In the genomic region with DNA sequence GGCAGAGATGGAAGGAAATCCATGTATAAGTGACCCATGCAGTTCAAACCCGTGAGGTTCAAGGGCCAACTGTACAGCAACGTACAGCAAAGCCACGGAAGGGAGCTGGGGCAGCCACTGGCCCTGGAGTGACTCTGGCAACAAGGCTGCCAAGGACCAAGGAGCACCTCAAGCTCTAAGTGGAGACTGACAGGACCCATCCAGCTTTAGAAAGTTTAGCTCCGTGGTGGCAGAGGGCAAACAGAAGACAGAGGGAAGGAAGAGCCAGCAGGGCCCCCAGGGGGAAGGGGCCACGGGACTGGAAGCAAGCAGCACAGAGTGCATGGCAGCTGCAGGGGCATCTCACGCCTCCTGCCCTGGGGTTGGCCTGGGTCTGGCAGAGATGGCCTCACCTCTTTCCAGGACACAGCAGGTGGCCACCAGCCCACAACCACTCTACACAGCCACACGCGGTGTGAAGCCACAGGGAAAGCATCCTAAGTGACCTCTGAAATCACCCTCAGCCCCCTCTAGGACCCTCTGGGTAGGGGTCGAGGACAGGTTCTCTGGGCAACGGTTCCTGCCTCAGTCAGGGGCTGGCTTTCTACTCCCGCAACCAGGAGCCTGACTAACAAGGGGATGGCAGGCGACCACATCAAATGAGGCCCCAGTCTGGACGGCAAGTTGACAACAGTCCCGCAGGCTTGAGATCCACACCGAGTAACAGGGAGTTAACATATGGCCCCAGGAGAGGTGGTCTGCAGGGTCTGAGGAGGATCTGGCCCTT, we compare ENCODE assay signal across 19 cellular contexts. TPM values are rescaled to one million over a fixed set of nuclear protein-coding genes. Genes with fewer than 3 reads are reported as not detected.
DNase-seq lines count a peak whose midpoint lies in the region; ATAC-seq and TF ChIP-seq lines count a peak whose summit lies in the region.
"Had no signal": no experiment of that assay in that cellular context is flagged by ENCODE, and none has a peak within 500 bp of the region (broad histone marks: within the 10 kb centered on the region; RNA-seq: fewer than 3 reads in every experiment).

No MANE protein-coding gene starts in this region.

- peaks cover 59 to 78% (median 74%) of the 10 kb centered on the region in 3 donors for H3K4me1 Mint-ChIP-seq in CD8-positive, alpha-beta memory T cell
- peaks cover 61% of the 10 kb centered on the region for H3K4me1 Mint-ChIP-seq in HFFc6 (ENCODE audit: low read depth)
- H3K4me1 Mint-ChIP-seq in glutamatergic neuron (ENCODE audit: low read depth, unreplicated experiment), result peaks cover 26% of the 10 kb centered on the region

- ATAC-seq in psoas muscle, result no peak
- no peak for ATAC-seq in GM18505 (IDR thresholded peaks at IDR 0.05; ENCODE audit: unreplicated experiment)
- ATAC-seq: stimulated activated naive CD8-positive, alpha-beta T cell treated with anti-CD3 and anti-CD28 coated beads, Interleukin-15, amount 100 ng/mL, for 72 hours had no signal

- H3K9me3 ChIP-seq in CD8-positive, alpha-beta memory T cell (ENCODE audit: low read length), result no peaks in the 10 kb centered on the region
- H3K9me3 ChIP-seq in psoas muscle (no peaks in the 10 kb centered on the region), prostate gland (no peaks in the 10 kb centered on the region)
- H3K9me3 ChIP-seq: neutrophil had no signal

- intact Hi-C loops in psoas muscle (cut with DNase I), result no loop called here
- intact Hi-C loops in prostate gland (cut with DNase I), result no loop called here

- H3K27me3 ChIP-seq in CD8-positive, alpha-beta memory T cell (ENCODE audit: insufficient read depth, low read length, poor library complexity, severe bottlenecking), result no peaks in the 10 kb centered on the region
- H3K27me3 ChIP-seq in psoas muscle (ENCODE audit: insufficient read depth in 3 of 3, low read length in 2 of 3) (peaks cover 0 to 3% (median 0%) of the 10 kb centered on the region in 3 donors), prostate gland (replicated peaks; ENCODE audit: insufficient read depth) (no peaks in the 10 kb centered on the region)
- H3K27me3 ChIP-seq: BE2C had no signal

- H3K36me3 Mint-ChIP-seq in CD8-positive, alpha-beta memory T cell, result peaks cover 0 to 23% (median 10%) of the 10 kb centered on the region in 3 donors
- peaks cover 40% of the 10 kb centered on the region for H3K36me3 Mint-ChIP-seq in HFFc6 (ENCODE audit: low read depth)
- peaks cover 4% of the 10 kb centered on the region for H3K36me3 Mint-ChIP-seq in glutamatergic neuron (ENCODE audit: unreplicated experiment)

- H3K27ac Mint-ChIP-seq in CD8-positive, alpha-beta memory T cell, result peak overlapping the region in 6 of 8 donors; percentile 17 to 92 (median 59)
- peak overlapping the region; percentile 31; the same call in 1 of the 2 replicates for H3K27ac Mint-ChIP-seq in HFFc6
- H3K27ac Mint-ChIP-seq in glutamatergic neuron (ENCODE audit: unreplicated experiment), result no peak overlapping the region
- H3K27ac Mint-ChIP-seq: activated CD4-positive, alpha-beta T cell treated with anti-CD3 and anti-CD28 coated beads, Interleukin-2, amount 10 ng/mL, durations not matched to agents 7 days and 5 days had no signal

- no peak for DNase-seq in CD8-positive, alpha-beta memory T cell
- no peak for DNase-seq in HFFc6
- DNase-seq in glutamatergic neuron, result no peak
- DNase-seq in psoas muscle, result no peak
- DNase-seq in prostate gland (ENCODE audit: low spot score), result no peak
- DNase-seq in NCI-H2171 treated with DMSO at 0.1 percent for 48 hours (lab: John Stamatoyannopoulos, UW), result no peak
- DNase-seq: activated CD4-positive, alpha-beta T cell treated with anti-CD3 and anti-CD28 coated beads, Interleukin-2, amount 10 ng/mL, durations not matched to agents 7 days and 5 days; anterior cingulate cortex; BE2C; cortex of kidney; DMS79; NCI-H1092; NCI-H2227 treated with DMSO at 0.1 percent for 48 hours; SHP77; stimulated activated CD4-positive, alpha-beta T cell treated with anti-CD3 and anti-CD28 coated beads, Interleukin-12 subunit alpha, Interleukin-12 subunit beta, amount 100 ng/mL, for 4 hours; stimulated activated naive CD8-positive, alpha-beta T cell treated with anti-CD3 and anti-CD28 coated beads, Interleukin-15, amount 100 ng/mL, for 72 hours; T1000 had no signal

- peaks cover 0 to 4% of the 10 kb centered on the region in 2 donors for H3K27me3 Mint-ChIP-seq in CD8-positive, alpha-beta memory T cell
- H3K27me3 Mint-ChIP-seq in HFFc6 (ENCODE audit: insufficient read depth) (peaks cover 1% of the 10 kb centered on the region; the same call in 1 of the 2 replicates), glutamatergic neuron (ENCODE audit: unreplicated experiment) (peaks cover 15% of the 10 kb centered on the region)

- no peaks in the 10 kb centered on the region for H3K9me3 Mint-ChIP-seq in CD8-positive, alpha-beta memory T cell
- no peaks in the 10 kb centered on the region for H3K9me3 Mint-ChIP-seq in HFFc6
- H3K9me3 Mint-ChIP-seq in glutamatergic neuron (ENCODE audit: unreplicated experiment), result peaks cover 16% of the 10 kb centered on the region

- TF ChIP-seq POLR2A in prostate gland (IDR thresholded peaks at IDR 0.05) (no peak), GM18505 (IDR thresholded peaks at IDR 0.05; ENCODE audit: borderline replicate concordance, extremely low read depth, insufficient read depth, insufficient read length) (no peak)

- H3K36me3 ChIP-seq in CD8-positive, alpha-beta memory T cell (ENCODE audit: insufficient read depth, low read length), result no peaks in the 10 kb centered on the region
- H3K36me3 ChIP-seq in psoas muscle (ENCODE audit: insufficient read depth in 1 of 2, low read depth in 1 of 2) (peaks cover 0 to 1% of the 10 kb centered on the region in 2 donors), prostate gland (no peaks in the 10 kb centered on the region)
- H3K36me3 ChIP-seq: neutrophil had no signal

- no peak overlapping the region for H3K4me3 ChIP-seq in CD8-positive, alpha-beta memory T cell (ENCODE audit: low read length)
- H3K4me3 ChIP-seq in psoas muscle (peak overlapping the region; percentile 74), prostate gland (no peak overlapping the region)

- H3K4me3 Mint-ChIP-seq in CD8-positive, alpha-beta memory T cell, result peak overlapping the region in 5 of 7 donors; percentile 6 to 73 (median 39)
- H3K4me3 Mint-ChIP-seq in HFFc6 (no peak overlapping the region), glutamatergic neuron (ENCODE audit: unreplicated experiment) (peak overlapping the region; percentile 61)
- H3K4me3 Mint-ChIP-seq: activated CD4-positive, alpha-beta T cell treated with anti-CD3 and anti-CD28 coated beads, Interleukin-2, amount 10 ng/mL, durations not matched to agents 7 days and 5 days had no signal

- CTCF ChIA-PET in CD8-positive, alpha-beta memory T cell (lab: Charles Lee), result no interaction called here

- TF ChIP-seq CTCF in HFFc6 (IDR thresholded peaks at IDR 0.05) (no peak), glutamatergic neuron (IDR thresholded peaks at IDR 0.05; ENCODE audit: partially characterized antibody, unreplicated experiment) (no peak), psoas muscle (IDR thresholded peaks at IDR 0.05) (no peak), prostate gland (IDR thresholded peaks at IDR 0.05) (no peak)

- peaks cover 26% of the 10 kb centered on the region for H3K4me1 ChIP-seq in CD8-positive, alpha-beta memory T cell (ENCODE audit: insufficient read depth, low read length)
- H3K4me1 ChIP-seq in psoas muscle (peaks cover 35% of the 10 kb centered on the region), prostate gland (replicated peaks) (peaks cover 22% of the 10 kb centered on the region)

- 50 to 60% (median 56%) methylated on average over 15 of the region's 15 CpGs for WGBS in psoas muscle, 3 donors
- 80% methylated on average over 15 of the region's 15 CpGs for WGBS in prostate gland

- POLR2A ChIA-PET in CD8-positive, alpha-beta memory T cell (lab: Charles Lee), result no interaction called here

- no peak overlapping the region for H3K27ac ChIP-seq in CD8-positive, alpha-beta memory T cell (ENCODE audit: low read depth, low read length)
- H3K27ac ChIP-seq in psoas muscle (no peak overlapping the region), prostate gland (no peak overlapping the region)
- H3K27ac ChIP-seq: neutrophil had no signal

RNA-seq across cellular contexts. Expression of a gene that starts 3.8 kb away (rescaled TPM):
- 10 to 100 TPM; 20.9 TPM for total RNA-seq in CD8-positive, alpha-beta memory T cell
- 4.9 TPM for polyA plus RNA-seq in CD8-positive, alpha-beta memory T cell
- total RNA-seq in HFFc6 (2021; fragmentation: NEBNext Ultra II Directional; extraction: Animal tissue kit (Norgen Biotek cat#: 25700)), result 10 to 100 TPM; 31.7 to 42.2 (median 33.4) TPM
- total RNA-seq in glutamatergic neuron (ENCODE audit: unreplicated experiment), result 47.3 TPM
- total RNA-seq in psoas muscle, result 10 to 100 TPM; 19.1 to 22.2 (median 20.2) TPM
- 10 to 100 TPM; 13.3 to 18.9 (median 15.8) TPM for polyA plus RNA-seq in psoas muscle
- total RNA-seq in prostate gland, result 10 to 100 TPM; 16.9 to 37.1 TPM

RNA-seq across cellular contexts. Expression of a gene that starts 49.6 kb away (rescaled TPM):
- total RNA-seq in CD8-positive, alpha-beta memory T cell, result not detected
- 2.3 TPM for polyA plus RNA-seq in CD8-positive, alpha-beta memory T cell
- total RNA-seq in HFFc6 (2021; fragmentation: NEBNext Ultra II Directional; extraction: Animal tissue kit (Norgen Biotek cat#: 25700)), result 10 to 100 TPM in 2 of 6 experiments, 1 to 10 TPM in 4; 3.5 to 15.0 (median 4.2) TPM
- 0.64 TPM for total RNA-seq in glutamatergic neuron (ENCODE audit: unreplicated experiment)
- under 1 TPM in 3 of 4 donors, not detected in 1; 0.32 to 0.93 (median 0.77) TPM for total RNA-seq in psoas muscle
- under 1 TPM; 0.10 to 0.28 (median 0.21) TPM for polyA plus RNA-seq in psoas muscle
- 10 to 100 TPM; 40.1 to 76.6 TPM for total RNA-seq in prostate gland
